In the genomic region with DNA sequence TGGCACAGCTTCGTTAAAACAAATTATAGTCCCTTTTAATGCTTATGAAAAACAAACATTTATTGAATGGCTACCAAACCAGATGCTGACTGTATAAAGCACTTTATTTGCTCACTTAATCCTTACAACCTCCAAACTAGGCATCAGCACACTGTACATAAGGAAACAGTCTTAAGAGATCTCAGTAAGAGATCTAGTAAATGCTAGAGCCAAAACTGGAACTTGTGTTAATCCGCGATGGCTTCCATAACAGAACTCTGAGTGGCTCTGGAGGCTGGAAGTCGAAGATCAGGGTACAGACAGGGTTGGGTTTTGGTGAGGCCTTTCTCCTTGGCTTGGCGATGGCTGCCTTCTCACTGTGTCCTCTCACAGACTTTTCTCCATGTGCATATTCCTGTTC, we compare ENCODE assay signal across 1 cellular context.
TF ChIP-seq lines count a peak whose summit lies in the region.

No MANE protein-coding gene starts in this region.

TF ChIP-seq in K562, 482 proteins besides CTCF, POLR2A, EP300 and RAD21:
- TF ChIP-seq, protein P1, sequence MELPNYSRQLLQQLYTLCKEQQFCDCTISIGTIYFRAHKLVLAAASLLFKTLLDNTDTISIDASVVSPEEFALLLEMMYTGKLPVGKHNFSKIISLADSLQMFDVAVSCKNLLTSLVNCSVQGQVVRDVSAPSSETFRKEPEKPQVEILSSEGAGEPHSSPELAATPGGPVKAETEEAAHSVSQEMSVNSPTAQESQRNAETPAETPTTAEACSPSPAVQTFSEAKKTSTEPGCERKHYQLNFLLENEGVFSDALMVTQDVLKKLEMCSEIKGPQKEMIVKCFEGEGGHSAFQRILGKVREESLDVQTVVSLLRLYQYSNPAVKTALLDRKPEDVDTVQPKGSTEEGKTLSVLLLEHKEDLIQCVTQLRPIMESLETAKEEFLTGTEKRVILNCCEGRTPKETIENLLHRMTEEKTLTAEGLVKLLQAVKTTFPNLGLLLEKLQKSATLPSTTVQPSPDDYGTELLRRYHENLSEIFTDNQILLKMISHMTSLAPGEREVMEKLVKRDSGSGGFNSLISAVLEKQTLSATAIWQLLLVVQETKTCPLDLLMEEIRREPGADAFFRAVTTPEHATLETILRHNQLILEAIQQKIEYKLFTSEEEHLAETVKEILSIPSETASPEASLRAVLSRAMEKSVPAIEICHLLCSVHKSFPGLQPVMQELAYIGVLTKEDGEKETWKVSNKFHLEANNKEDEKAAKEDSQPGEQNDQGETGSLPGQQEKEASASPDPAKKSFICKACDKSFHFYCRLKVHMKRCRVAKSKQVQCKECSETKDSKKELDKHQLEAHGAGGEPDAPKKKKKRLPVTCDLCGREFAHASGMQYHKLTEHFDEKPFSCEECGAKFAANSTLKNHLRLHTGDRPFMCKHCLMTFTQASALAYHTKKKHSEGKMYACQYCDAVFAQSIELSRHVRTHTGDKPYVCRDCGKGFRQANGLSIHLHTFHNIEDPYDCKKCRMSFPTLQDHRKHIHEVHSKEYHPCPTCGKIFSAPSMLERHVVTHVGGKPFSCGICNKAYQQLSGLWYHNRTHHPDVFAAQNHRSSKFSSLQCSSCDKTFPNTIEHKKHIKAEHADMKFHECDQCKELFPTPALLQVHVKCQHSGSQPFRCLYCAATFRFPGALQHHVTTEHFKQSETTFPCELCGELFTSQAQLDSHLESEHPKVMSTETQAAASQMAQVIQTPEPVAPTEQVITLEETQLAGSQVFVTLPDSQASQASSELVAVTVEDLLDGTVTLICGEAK (IDR thresholded peaks at IDR 0.05) = 0 out of 2 replicates have a peak, but pooled peaks have one; percentile 20
- TF ChIP-seq, protein P1 (CRISPR knock-in tag; IDR thresholded peaks at IDR 0.05) = no peak
- TF ChIP-seq TAF9B (IDR thresholded peaks at IDR 0.05; ENCODE audit: partially characterized antibody) = no peak
TF ChIP-seq in K562: peak in this region for 1.
